In genomic region chr4:212438-213174, GRCh38 we compare ENCODE assay signal across 8 cellular contexts.
DNase-seq lines count a peak whose midpoint lies in the region; ATAC-seq, FAIRE-seq and TF ChIP-seq lines count a peak whose summit lies in the region.

No MANE protein-coding gene starts in this region.

- DNase-seq in C1 segment of cervical spinal cord (lab: John Stamatoyannopoulos, UW) (peak in 13 of 14 donors; percentile 9 to 84 (median 41)), globus pallidus (ENCODE audit: low spot score) (peak; percentile 63), GM19239 (ENCODE audit: insufficient read length, low spot score) (no peak)

- TF ChIP-seq CTCF in WI38 (IDR thresholded peaks at IDR 0.05; ENCODE audit: low read depth, low read length) (no peak), nephron (IDR thresholded peaks at IDR 0.05; ENCODE audit: unreplicated experiment in 3 of 3) (no peak)

- peak overlapping the region; percentile 56 for H3K4me3 ChIP-seq in WI38 (ENCODE audit: low read depth, low read length)

- no peaks in the 10 kb centered on the region for H3K4me1 Mint-ChIP-seq in nephron

- FAIRE-seq in GM19239 (lab: Jason Lieb, UNC) = no peak

- no peaks in the 10 kb centered on the region for H3K27me3 Mint-ChIP-seq in nephron (ENCODE audit: low read depth)

- H3K4me3 Mint-ChIP-seq in nephron = peak overlapping the region; percentile 78 to 84 (median 84)

- H3K9me3 Mint-ChIP-seq in nephron = peaks cover 54% of the 10 kb centered on the region

- H3K27ac Mint-ChIP-seq in nephron = peak overlapping the region in 1 of 3 experiments; percentile 39

- ATAC-seq in HG03521 (IDR thresholded peaks at IDR 0.05; ENCODE audit: unreplicated experiment) (no peak), HG02642 (IDR thresholded peaks at IDR 0.05; ENCODE audit: poor library complexity, unreplicated experiment) (no peak), HG03280 (IDR thresholded peaks at IDR 0.05; ENCODE audit: unreplicated experiment) (no peak)

- H3K36me3 Mint-ChIP-seq in nephron (ENCODE audit: low read depth) = peaks cover 59% of the 10 kb centered on the region
